ENCODE assay signal across 1 cellular context in the genomic region with DNA sequence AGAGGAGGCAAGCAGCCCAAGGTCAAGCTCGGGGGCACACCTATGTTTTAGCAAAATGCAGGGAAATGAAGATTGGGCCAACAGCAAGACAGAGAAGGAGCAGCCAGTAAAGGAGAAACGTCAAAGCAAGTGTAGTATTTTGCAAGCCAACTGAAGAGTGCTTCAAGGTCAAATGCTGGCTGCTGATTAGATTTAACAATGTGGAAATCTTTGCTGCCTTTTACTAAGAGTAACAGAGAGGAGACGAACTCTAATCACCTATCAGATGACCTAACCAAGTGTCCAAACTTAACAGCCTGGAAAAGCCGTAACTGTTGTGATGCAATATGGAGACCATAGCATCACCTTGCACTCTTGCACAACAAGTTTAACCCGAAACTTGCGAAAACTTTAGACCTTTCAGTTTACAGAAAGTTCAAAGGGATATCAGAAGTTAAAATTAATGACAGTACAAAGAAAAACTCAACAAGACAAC.
TF ChIP-seq lines count a peak whose summit lies in the region.

No MANE protein-coding gene starts in this region.

TF ChIP-seq in HepG2, 621 proteins besides CTCF, POLR2A, EP300 and RAD21 (continued from another document and continues in another):
- TF ChIP-seq, protein P1, sequence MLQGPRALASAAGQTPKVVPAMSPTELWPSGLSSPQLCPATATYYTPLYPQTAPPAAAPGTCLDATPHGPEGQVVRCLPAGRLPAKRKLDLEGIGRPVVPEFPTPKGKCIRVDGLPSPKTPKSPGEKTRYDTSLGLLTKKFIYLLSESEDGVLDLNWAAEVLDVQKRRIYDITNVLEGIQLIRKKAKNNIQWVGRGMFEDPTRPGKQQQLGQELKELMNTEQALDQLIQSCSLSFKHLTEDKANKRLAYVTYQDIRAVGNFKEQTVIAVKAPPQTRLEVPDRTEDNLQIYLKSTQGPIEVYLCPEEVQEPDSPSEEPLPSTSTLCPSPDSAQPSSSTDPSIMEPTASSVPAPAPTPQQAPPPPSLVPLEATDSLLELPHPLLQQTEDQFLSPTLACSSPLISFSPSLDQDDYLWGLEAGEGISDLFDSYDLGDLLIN (CRISPR knock-in tag; IDR thresholded peaks at IDR 0.05; ENCODE audit: borderline replicate concordance), result no peak
- no peak for TF ChIP-seq ZNF530 (CRISPR knock-in tag; IDR thresholded peaks at IDR 0.05; ENCODE audit: low read depth)
- TF ChIP-seq ZNF776 (CRISPR knock-in tag; IDR thresholded peaks at IDR 0.05), result no peak
- peak; percentile 88 for TF ChIP-seq THAP11 (CRISPR knock-in tag; IDR thresholded peaks at IDR 0.05)
- TF ChIP-seq, protein P2, sequence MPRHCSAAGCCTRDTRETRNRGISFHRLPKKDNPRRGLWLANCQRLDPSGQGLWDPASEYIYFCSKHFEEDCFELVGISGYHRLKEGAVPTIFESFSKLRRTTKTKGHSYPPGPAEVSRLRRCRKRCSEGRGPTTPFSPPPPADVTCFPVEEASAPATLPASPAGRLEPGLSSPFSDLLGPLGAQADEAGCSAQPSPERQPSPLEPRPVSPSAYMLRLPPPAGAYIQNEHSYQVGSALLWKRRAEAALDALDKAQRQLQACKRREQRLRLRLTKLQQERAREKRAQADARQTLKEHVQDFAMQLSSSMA (CRISPR knock-in tag; IDR thresholded peaks at IDR 0.05), result no peak
- peak; percentile 89; the same call in 1 of the 2 replicates for TF ChIP-seq TBX3 (IDR thresholded peaks at IDR 0.05; ENCODE audit: borderline replicate concordance)
- peak; percentile 91 for TF ChIP-seq TOE1 (CRISPR knock-in tag; IDR thresholded peaks at IDR 0.05)
- no peak for TF ChIP-seq ATAD3A (CRISPR knock-in tag; IDR thresholded peaks at IDR 0.05)
- TF ChIP-seq SAP130 (CRISPR knock-in tag; IDR thresholded peaks at IDR 0.05; ENCODE audit: low read depth), result peak; percentile 95
- TF ChIP-seq, protein P3, sequence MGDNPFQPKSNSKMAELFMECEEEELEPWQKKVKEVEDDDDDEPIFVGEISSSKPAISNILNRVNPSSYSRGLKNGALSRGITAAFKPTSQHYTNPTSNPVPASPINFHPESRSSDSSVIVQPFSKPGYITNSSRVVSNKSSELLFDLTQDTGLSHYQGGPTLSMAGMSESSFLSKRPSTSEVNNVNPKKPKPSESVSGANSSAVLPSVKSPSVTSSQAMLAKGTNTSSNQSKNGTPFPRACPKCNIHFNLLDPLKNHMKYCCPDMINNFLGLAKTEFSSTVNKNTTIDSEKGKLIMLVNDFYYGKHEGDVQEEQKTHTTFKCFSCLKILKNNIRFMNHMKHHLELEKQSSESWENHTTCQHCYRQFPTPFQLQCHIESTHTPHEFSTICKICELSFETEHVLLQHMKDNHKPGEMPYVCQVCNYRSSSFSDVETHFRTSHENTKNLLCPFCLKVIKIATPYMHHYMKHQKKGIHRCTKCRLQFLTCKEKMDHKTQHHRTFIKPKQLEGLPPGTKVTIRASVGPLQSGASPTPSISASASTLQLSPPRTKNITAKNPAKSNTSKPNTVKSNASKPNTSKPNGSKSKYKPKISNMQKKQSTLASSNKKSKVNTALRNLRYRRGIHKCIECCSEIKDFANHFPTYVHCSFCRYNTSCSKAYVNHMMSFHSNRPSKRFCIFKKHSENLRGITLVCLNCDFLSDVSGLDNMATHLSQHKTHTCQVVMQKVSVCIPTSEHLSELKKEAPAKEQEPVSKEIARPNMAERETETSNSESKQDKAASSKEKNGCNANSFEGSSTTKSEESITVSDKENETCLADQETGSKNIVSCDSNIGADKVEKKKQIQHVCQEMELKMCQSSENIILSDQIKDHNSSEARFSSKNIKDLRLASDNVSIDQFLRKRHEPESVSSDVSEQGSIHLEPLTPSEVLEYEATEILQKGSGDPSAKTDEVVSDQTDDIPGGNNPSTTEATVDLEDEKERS (CRISPR knock-in tag; IDR thresholded peaks at IDR 0.05), result peak; percentile 70; the same call in 1 of the 2 replicates
- TF ChIP-seq ZNF101 (CRISPR knock-in tag; IDR thresholded peaks at IDR 0.05; ENCODE audit: borderline replicate concordance, low read depth), result no peak
- TF ChIP-seq, protein P4, sequence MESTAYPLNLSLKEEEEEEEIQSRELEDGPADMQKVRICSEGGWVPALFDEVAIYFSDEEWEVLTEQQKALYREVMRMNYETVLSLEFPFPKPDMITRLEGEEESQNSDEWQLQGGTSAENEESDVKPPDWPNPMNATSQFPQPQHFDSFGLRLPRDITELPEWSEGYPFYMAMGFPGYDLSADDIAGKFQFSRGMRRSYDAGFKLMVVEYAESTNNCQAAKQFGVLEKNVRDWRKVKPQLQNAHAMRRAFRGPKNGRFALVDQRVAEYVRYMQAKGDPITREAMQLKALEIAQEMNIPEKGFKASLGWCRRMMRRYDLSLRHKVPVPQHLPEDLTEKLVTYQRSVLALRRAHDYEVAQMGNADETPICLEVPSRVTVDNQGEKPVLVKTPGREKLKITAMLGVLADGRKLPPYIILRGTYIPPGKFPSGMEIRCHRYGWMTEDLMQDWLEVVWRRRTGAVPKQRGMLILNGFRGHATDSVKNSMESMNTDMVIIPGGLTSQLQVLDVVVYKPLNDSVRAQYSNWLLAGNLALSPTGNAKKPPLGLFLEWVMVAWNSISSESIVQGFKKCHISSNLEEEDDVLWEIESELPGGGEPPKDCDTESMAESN (CRISPR knock-in tag; conservative IDR thresholded peaks at IDR 0.05), result peak; percentile 94
- TF ChIP-seq SRSF9 (IDR thresholded peaks at IDR 0.05; ENCODE audit: borderline replicate concordance, insufficient read depth, low read depth, low read length, poor library complexity, severe bottlenecking), result no peak
- TF ChIP-seq TGIF2 (CRISPR knock-in tag; IDR thresholded peaks at IDR 0.05), result peak; percentile 89
- TF ChIP-seq ZFP36L1 (CRISPR knock-in tag; IDR thresholded peaks at IDR 0.05), result peak; percentile 92
- TF ChIP-seq TAF15 (IDR thresholded peaks at IDR 0.05; ENCODE audit: low read depth, low read length, poor library complexity, severe bottlenecking), result no peak
- TF ChIP-seq ZNF329 (CRISPR knock-in tag; IDR thresholded peaks at IDR 0.05; ENCODE audit: low read depth), result no peak
- peak; percentile 92; the same call in 1 of the 2 replicates for TF ChIP-seq ZKSCAN8 (CRISPR knock-in tag; IDR thresholded peaks at IDR 0.05; ENCODE audit: borderline replicate concordance)
- TF ChIP-seq, protein P5, sequence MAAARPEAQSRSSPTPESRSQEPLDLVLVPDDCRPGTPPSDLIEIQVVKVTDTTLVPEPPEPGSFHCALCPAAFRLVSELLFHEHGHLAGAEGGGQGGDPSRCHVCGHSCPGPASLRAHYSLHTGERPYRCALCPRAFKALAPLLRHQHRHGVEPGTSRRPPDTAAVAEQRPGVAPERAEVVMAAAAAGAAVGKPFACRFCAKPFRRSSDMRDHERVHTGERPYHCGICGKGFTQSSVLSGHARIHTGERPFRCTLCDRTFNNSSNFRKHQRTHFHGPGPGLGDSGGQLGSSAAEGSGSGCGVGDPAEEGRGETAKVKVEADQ (CRISPR knock-in tag; IDR thresholded peaks at IDR 0.05; ENCODE audit: borderline replicate concordance), result no peak; the same call in 1 of the 2 replicates
- TF ChIP-seq, protein P6, sequence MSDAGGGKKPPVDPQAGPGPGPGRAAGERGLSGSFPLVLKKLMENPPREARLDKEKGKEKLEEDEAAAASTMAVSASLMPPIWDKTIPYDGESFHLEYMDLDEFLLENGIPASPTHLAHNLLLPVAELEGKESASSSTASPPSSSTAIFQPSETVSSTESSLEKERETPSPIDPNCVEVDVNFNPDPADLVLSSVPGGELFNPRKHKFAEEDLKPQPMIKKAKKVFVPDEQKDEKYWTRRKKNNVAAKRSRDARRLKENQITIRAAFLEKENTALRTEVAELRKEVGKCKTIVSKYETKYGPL (CRISPR knock-in tag; IDR thresholded peaks at IDR 0.05), result no peak
- peak; percentile 98 for TF ChIP-seq MED1 (CRISPR knock-in tag; IDR thresholded peaks at IDR 0.05)
- no peak for TF ChIP-seq ZNF572 (CRISPR knock-in tag; IDR thresholded peaks at IDR 0.05)
- TF ChIP-seq, protein P7, sequence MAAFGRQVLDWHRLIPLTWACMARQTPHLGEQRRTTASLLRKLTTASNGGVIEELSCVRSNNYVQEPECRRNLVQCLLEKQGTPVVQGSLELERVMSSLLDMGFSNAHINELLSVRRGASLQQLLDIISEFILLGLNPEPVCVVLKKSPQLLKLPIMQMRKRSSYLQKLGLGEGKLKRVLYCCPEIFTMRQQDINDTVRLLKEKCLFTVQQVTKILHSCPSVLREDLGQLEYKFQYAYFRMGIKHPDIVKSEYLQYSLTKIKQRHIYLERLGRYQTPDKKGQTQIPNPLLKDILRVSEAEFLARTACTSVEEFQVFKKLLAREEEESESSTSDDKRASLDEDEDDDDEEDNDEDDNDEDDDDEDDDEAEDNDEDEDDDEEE (CRISPR knock-in tag; IDR thresholded peaks at IDR 0.05), result no peak
- 0 out of 2 replicates have a peak, but pooled peaks have one; percentile 46 for TF ChIP-seq YEATS4 (CRISPR knock-in tag; IDR thresholded peaks at IDR 0.05; ENCODE audit: borderline replicate concordance)
- TF ChIP-seq, protein P8, sequence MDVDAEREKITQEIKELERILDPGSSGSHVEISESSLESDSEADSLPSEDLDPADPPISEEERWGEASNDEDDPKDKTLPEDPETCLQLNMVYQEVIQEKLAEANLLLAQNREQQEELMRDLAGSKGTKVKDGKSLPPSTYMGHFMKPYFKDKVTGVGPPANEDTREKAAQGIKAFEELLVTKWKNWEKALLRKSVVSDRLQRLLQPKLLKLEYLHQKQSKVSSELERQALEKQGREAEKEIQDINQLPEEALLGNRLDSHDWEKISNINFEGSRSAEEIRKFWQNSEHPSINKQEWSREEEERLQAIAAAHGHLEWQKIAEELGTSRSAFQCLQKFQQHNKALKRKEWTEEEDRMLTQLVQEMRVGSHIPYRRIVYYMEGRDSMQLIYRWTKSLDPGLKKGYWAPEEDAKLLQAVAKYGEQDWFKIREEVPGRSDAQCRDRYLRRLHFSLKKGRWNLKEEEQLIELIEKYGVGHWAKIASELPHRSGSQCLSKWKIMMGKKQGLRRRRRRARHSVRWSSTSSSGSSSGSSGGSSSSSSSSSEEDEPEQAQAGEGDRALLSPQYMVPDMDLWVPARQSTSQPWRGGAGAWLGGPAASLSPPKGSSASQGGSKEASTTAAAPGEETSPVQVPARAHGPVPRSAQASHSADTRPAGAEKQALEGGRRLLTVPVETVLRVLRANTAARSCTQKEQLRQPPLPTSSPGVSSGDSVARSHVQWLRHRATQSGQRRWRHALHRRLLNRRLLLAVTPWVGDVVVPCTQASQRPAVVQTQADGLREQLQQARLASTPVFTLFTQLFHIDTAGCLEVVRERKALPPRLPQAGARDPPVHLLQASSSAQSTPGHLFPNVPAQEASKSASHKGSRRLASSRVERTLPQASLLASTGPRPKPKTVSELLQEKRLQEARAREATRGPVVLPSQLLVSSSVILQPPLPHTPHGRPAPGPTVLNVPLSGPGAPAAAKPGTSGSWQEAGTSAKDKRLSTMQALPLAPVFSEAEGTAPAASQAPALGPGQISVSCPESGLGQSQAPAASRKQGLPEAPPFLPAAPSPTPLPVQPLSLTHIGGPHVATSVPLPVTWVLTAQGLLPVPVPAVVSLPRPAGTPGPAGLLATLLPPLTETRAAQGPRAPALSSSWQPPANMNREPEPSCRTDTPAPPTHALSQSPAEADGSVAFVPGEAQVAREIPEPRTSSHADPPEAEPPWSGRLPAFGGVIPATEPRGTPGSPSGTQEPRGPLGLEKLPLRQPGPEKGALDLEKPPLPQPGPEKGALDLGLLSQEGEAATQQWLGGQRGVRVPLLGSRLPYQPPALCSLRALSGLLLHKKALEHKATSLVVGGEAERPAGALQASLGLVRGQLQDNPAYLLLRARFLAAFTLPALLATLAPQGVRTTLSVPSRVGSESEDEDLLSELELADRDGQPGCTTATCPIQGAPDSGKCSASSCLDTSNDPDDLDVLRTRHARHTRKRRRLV (CRISPR knock-in tag; IDR thresholded peaks at IDR 0.05), result no peak
- TF ChIP-seq ZFP36L2 (CRISPR knock-in tag; IDR thresholded peaks at IDR 0.05), result no peak
- no peak for TF ChIP-seq RFX5 (IDR thresholded peaks at IDR 0.05; ENCODE audit: low read depth, low read length)
- TF ChIP-seq, protein P9, sequence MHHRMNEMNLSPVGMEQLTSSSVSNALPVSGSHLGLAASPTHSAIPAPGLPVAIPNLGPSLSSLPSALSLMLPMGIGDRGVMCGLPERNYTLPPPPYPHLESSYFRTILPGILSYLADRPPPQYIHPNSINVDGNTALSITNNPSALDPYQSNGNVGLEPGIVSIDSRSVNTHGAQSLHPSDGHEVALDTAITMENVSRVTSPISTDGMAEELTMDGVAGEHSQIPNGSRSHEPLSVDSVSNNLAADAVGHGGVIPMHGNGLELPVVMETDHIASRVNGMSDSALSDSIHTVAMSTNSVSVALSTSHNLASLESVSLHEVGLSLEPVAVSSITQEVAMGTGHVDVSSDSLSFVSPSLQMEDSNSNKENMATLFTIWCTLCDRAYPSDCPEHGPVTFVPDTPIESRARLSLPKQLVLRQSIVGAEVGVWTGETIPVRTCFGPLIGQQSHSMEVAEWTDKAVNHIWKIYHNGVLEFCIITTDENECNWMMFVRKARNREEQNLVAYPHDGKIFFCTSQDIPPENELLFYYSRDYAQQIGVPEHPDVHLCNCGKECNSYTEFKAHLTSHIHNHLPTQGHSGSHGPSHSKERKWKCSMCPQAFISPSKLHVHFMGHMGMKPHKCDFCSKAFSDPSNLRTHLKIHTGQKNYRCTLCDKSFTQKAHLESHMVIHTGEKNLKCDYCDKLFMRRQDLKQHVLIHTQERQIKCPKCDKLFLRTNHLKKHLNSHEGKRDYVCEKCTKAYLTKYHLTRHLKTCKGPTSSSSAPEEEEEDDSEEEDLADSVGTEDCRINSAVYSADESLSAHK (CRISPR knock-in tag; IDR thresholded peaks at IDR 0.05; ENCODE audit: borderline replicate concordance), result no peak
- TF ChIP-seq, protein P10, sequence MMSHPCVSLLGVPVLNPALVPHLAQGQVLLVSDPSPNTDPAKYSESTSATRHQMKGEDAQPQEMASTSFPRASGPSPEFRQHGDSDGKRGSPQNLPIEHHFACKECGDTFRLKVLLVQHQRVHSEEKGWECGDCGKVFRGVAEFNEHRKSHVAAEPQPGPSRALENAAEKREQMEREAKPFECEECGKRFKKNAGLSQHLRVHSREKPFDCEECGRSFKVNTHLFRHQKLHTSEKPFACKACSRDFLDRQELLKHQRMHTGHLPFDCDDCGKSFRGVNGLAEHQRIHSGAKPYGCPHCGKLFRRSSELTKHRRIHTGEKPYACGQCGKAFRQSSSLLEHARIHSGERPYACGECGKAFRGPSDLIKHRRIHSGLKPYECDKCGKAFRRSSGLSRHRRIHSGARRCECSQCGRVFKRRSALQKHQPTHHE (CRISPR knock-in tag; IDR thresholded peaks at IDR 0.05; ENCODE audit: borderline replicate concordance), result peak; percentile 39; the same call in 1 of the 2 replicates
- TF ChIP-seq CBFB (CRISPR knock-in tag; IDR thresholded peaks at IDR 0.05), result peak; percentile 93
- TF ChIP-seq, protein P11, sequence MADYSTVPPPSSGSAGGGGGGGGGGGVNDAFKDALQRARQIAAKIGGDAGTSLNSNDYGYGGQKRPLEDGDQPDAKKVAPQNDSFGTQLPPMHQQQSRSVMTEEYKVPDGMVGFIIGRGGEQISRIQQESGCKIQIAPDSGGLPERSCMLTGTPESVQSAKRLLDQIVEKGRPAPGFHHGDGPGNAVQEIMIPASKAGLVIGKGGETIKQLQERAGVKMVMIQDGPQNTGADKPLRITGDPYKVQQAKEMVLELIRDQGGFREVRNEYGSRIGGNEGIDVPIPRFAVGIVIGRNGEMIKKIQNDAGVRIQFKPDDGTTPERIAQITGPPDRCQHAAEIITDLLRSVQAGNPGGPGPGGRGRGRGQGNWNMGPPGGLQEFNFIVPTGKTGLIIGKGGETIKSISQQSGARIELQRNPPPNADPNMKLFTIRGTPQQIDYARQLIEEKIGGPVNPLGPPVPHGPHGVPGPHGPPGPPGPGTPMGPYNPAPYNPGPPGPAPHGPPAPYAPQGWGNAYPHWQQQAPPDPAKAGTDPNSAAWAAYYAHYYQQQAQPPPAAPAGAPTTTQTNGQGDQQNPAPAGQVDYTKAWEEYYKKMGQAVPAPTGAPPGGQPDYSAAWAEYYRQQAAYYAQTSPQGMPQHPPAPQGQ (CRISPR knock-in tag; IDR thresholded peaks at IDR 0.05; ENCODE audit: borderline replicate concordance), result no peak
